In genomic region chr16:80540516-80541305, GRCh38 we compare ENCODE assay signal across 9 cellular contexts. TPM values are rescaled to one million over a fixed set of nuclear protein-coding genes. Genes with fewer than 3 reads are reported as not detected.
DNase-seq lines count a peak whose midpoint lies in the region; ATAC-seq, FAIRE-seq and TF ChIP-seq lines count a peak whose summit lies in the region.
"Had no signal": no experiment of that assay in that cellular context is flagged by ENCODE, and none has a peak within 500 bp of the region (broad histone marks: within the 10 kb centered on the region; RNA-seq: fewer than 3 reads in every experiment).

Gene DYNLRB2, plus strand, starts transcription at chr16:80540993. Its CDS starts 84 bp downstream, at chr16:80541077.

- CTCF ChIA-PET in A549 (lab: Yijun Ruan, JAX) = interaction anchor here (1.2 to 3.5 kb wide), 2 partner anchors 13 to 14 kb away, joined by 3 to 19 read pairs; no protein-coding TSS in a partner anchor
- CTCF ChIA-PET in activated CD8-positive, alpha-beta T cell treated with anti-CD3 and anti-CD28 coated beads for 36 hours (lab: Charles Lee) = interaction anchor here (3.9 to 4.0 kb wide), 2 partner anchors 14 kb away, joined by 16 to 36 read pairs; no protein-coding TSS in a partner anchor

- POLR2A ChIA-PET in A549 (lab: Yijun Ruan, JAX) = no interaction called here
- POLR2A ChIA-PET in activated CD8-positive, alpha-beta T cell treated with anti-CD3 and anti-CD28 coated beads for 36 hours (lab: Charles Lee) = no interaction called here

- H3K27ac ChIP-seq in A549 (peak within 1 kb of the TSS; percentile 74 to 89), right lobe of liver (peak within 1 kb of the TSS; percentile 27 to 76 (median 61))

- H3K4me1 ChIP-seq in A549 (0 out of 3 replicates have a peak, but pooled peaks cover 2% of the 10 kb centered on the region), right lobe of liver (peaks cover 0 to 15% (median 0%) of the 10 kb centered on the region in 4 donors)

- peaks cover 8% of the 10 kb centered on the region for H3K36me3 Mint-ChIP-seq in activated CD8-positive, alpha-beta T cell treated with anti-CD3 and anti-CD28 coated beads for 36 hours (ENCODE audit: low read depth)

- H3K9me3 ChIP-seq in A549 (peaks cover 11% of the 10 kb centered on the region; the same call in 2 of the 3 replicates), right lobe of liver (no peaks in the 10 kb centered on the region)

- intact Hi-C loops in activated CD8-positive, alpha-beta T cell treated with anti-CD3 and anti-CD28 coated beads for 36 hours (cut with micrococcal nuclease) = loop anchor here (5.0 kb wide), 1 partner anchor 42 kb away; no protein-coding TSS in a partner anchor
- intact Hi-C loops in right lobe of liver (cut with DNase I) = no loop called here

- H3K27me3 ChIP-seq in right lobe of liver = no peaks in the 10 kb centered on the region

- H3K4me3 ChIP-seq in A549 (peak within 1 kb of the TSS; percentile 57), right lobe of liver (peak within 1 kb of the TSS; percentile 60 to 70 (median 61))

- peak within 1 kb of the TSS; percentile 94 for H3K4me2 ChIP-seq in A549

- H3K27ac Mint-ChIP-seq in activated CD8-positive, alpha-beta T cell treated with anti-CD3 and anti-CD28 coated beads for 36 hours = peak within 1 kb of the TSS; percentile 98

- no peak for TF ChIP-seq RAD21 in A549 (conservative IDR thresholded peaks at IDR 0.05 in 1 of 2, IDR thresholded peaks at IDR 0.05 in 1 of 2)

- WGBS in A549 (ENCODE audit: missing lambda C conversion rate) = 6% methylated on average over 27 of the region's 55 CpGs
- WGBS in right lobe of liver (ENCODE audit: insufficient coverage, low coverage, low lambda C conversion rate, missing lambda C conversion rate) = under 1% methylated on average over 31 of the region's 55 CpGs

- ATAC-seq in A549 = peak; percentile 97 to 98
- peak; percentile 96 for ATAC-seq in GM18868 (IDR thresholded peaks at IDR 0.05; ENCODE audit: unreplicated experiment)
- peak; percentile 97 for ATAC-seq in HG03135 (IDR thresholded peaks at IDR 0.05; ENCODE audit: unreplicated experiment)
- peak; percentile 95 for ATAC-seq in activated CD8-positive, alpha-beta T cell treated with anti-CD3 and anti-CD28 coated beads for 36 hours
- peak; percentile 94 to 99 (median 98) for ATAC-seq in right lobe of liver

- no peaks in the 10 kb centered on the region for H3K36me3 ChIP-seq in right lobe of liver

- DNase-seq in A549 (ENCODE audit: low read depth in 1 of 2, low spot score in 1 of 2) (peak; percentile 86 to 95), NCI-H345 (lab: John Stamatoyannopoulos, UW) (peak; percentile 88), ecto neural progenitor cell (ENCODE audit: low spot score) (peak; percentile 94), right lobe of liver (peak; percentile 95 to 98 (median 97))
- DNase-seq in activated CD8-positive, alpha-beta T cell treated with anti-CD3 and anti-CD28 coated beads for 36 hours = peak; percentile 92
- peak; percentile 89 for DNase-seq in stimulated activated CD4-positive, alpha-beta T cell treated with anti-CD3 and anti-CD28 coated beads, Interleukin-4, amount 100 ng/mL, for 1 hour

- no peak for FAIRE-seq in A549 (lab: Jason Lieb, UNC)
- FAIRE-seq: G401.6 had no signal

- TF ChIP-seq CTCF in A549 (IDR thresholded peaks at IDR 0.05) = no peak
- TF ChIP-seq CTCF in activated CD8-positive, alpha-beta T cell treated with anti-CD3 and anti-CD28 coated beads for 36 hours (IDR thresholded peaks at IDR 0.05) = no peak
- no peak for TF ChIP-seq CTCF in right lobe of liver (IDR thresholded peaks at IDR 0.05)

- peak within 1 kb of the TSS; percentile 96 for H3K4me3 Mint-ChIP-seq in activated CD8-positive, alpha-beta T cell treated with anti-CD3 and anti-CD28 coated beads for 36 hours

- H3K27me3 Mint-ChIP-seq in activated CD8-positive, alpha-beta T cell treated with anti-CD3 and anti-CD28 coated beads for 36 hours = peaks cover 1% of the 10 kb centered on the region

- H3K4me1 Mint-ChIP-seq in activated CD8-positive, alpha-beta T cell treated with anti-CD3 and anti-CD28 coated beads for 36 hours (ENCODE audit: low read depth) = peaks cover 15% of the 10 kb centered on the region

- peak; percentile 62 for TF ChIP-seq POLR2A in A549 (IDR thresholded peaks at IDR 0.05; ENCODE audit: low read length)
- TF ChIP-seq POLR2A in right lobe of liver (IDR thresholded peaks at IDR 0.05) = peak; percentile 44

- TF ChIP-seq EP300 in A549 (IDR thresholded peaks at IDR 0.05) = no peak

- no peaks in the 10 kb centered on the region for H3K9me3 Mint-ChIP-seq in activated CD8-positive, alpha-beta T cell treated with anti-CD3 and anti-CD28 coated beads for 36 hours

TF ChIP-seq in A549, 52 proteins besides CTCF, POLR2A, EP300 and RAD21 (continues in another document):
- no peak for TF ChIP-seq ZC3H11A (IDR thresholded peaks at IDR 0.05)
- no peak for TF ChIP-seq PBX3 (IDR thresholded peaks at IDR 0.05)
- TF ChIP-seq CBX8 (IDR thresholded peaks at IDR 0.05) = no peak
- TF ChIP-seq BCL3 (IDR thresholded peaks at IDR 0.05) = no peak
- no peak for TF ChIP-seq RARB (CRISPR knock-in tag; IDR thresholded peaks at IDR 0.05)
- no peak for TF ChIP-seq TP53 (CRISPR knock-in tag; IDR thresholded peaks at IDR 0.05)
- peak; percentile 53; the same call in 1 of the 2 replicates for TF ChIP-seq HOXB5 (CRISPR knock-in tag; IDR thresholded peaks at IDR 0.05)
- no peak for TF ChIP-seq KDM5A (IDR thresholded peaks at IDR 0.05)
- TF ChIP-seq KDM1A (IDR thresholded peaks at IDR 0.05; ENCODE audit: low read depth) = no peak
- no peak for TF ChIP-seq CBX2 (IDR thresholded peaks at IDR 0.05; ENCODE audit: borderline replicate concordance, low read depth)
- TF ChIP-seq SMC3 (IDR thresholded peaks at IDR 0.05) = no peak
- TF ChIP-seq ZSCAN20 (CRISPR knock-in tag; IDR thresholded peaks at IDR 0.05) = no peak
- TF ChIP-seq HOXB13 (CRISPR knock-in tag; IDR thresholded peaks at IDR 0.05; ENCODE audit: low read depth) = peak; percentile 80; the same call in 1 of the 2 replicates
- TF ChIP-seq BHLHE40 (IDR thresholded peaks at IDR 0.05; ENCODE audit: low read depth, low read length) = no peak
- TF ChIP-seq HEYL (CRISPR knock-in tag; IDR thresholded peaks at IDR 0.05) = no peak
- no peak for TF ChIP-seq HMGXB4 (CRISPR knock-in tag; IDR thresholded peaks at IDR 0.05; ENCODE audit: borderline replicate concordance)
- TF ChIP-seq FOXS1 (CRISPR knock-in tag; IDR thresholded peaks at IDR 0.05) = no peak
- TF ChIP-seq MYC (IDR thresholded peaks at IDR 0.05; ENCODE audit: borderline replicate concordance, low read length) = no peak
- TF ChIP-seq FOSB (CRISPR knock-in tag; IDR thresholded peaks at IDR 0.05) = no peak
- TF ChIP-seq RCOR1 (IDR thresholded peaks at IDR 0.05; ENCODE audit: low read depth, low read length) = no peak
- TF ChIP-seq EHMT2 (IDR thresholded peaks at IDR 0.05; ENCODE audit: low read depth) = no peak; the same call in 1 of the 2 replicates

RNA-seq across cellular contexts. Expression of gene DYNLRB2, which starts in this region (rescaled TPM):
- polyA plus RNA-seq in A549 (2011; rRNA removed) (0.25 TPM in 1 of 2 replicates, not detected in the other), A549 (2017; fragmentation: RNase III; extraction: RNeasy Plus Mini Kit Qiagen cat#74134 plus additional on column Dnase treatment) (0.25 TPM in 1 of 3 replicates, not detected in the others)
- not detected in 2 replicates for polyA plus RNA-seq in A549 (2012; cell fraction: cytosol; rRNA removed)
- polyA plus RNA-seq in A549 (2012; cell fraction: nucleus; rRNA removed) = not detected in 2 replicates
- polyA minus RNA-seq in A549 (2011; rRNA and poly(A)+ RNA removed) = not detected in 2 replicates
- not detected for total RNA-seq in activated CD8-positive, alpha-beta T cell treated with anti-CD3 and anti-CD28 coated beads for 36 hours
- under 1 TPM in 2 of 6 experiments, not detected in 4; 0.47 to 0.64 TPM for total RNA-seq in right lobe of liver

Comparison
In these comparisons a context has a peak if more than half of its experiments do, and no peak if none do; other contexts are left out.
1. Peak in every context shown above with its lines: DNase-seq, ATAC-seq, H3K4me3 ChIP-seq and H3K27ac ChIP-seq.
2. Peak in DNase-seq, ATAC-seq, H3K4me3 ChIP-seq, H3K27ac ChIP-seq and H3K4me2 ChIP-seq in A549; RNA of the gene not detected or under 1 TPM.
3. Peak in DNase-seq and ATAC-seq in activated CD8-positive, alpha-beta T cell treated with anti-CD3 and anti-CD28 coated beads for 36 hours; RNA of the gene not detected or under 1 TPM.
4. Peak in DNase-seq, ATAC-seq, H3K4me3 ChIP-seq and H3K27ac ChIP-seq in right lobe of liver; RNA of the gene not detected or under 1 TPM.